In genomic region chr2:30293303-30293912, GRCh38 we compare ENCODE assay signal across 10 cellular contexts.
DNase-seq lines count a peak whose midpoint lies in the region; ATAC-seq and TF ChIP-seq lines count a peak whose summit lies in the region.
"Had no signal": no experiment of that assay in that cellular context is flagged by ENCODE, and none has a peak within 500 bp of the region (broad histone marks: within the 10 kb centered on the region; RNA-seq: fewer than 3 reads in every experiment).

No MANE protein-coding gene starts in this region.

- WGBS in trophoblast cell (ENCODE audit: extremely low coverage, insufficient coverage, insufficient read length) = no CpG with 5 or more reads among the region's 12 CpGs

- H3K18ac ChIP-seq in trophoblast cell (ENCODE audit: low read length) = no peak overlapping the region

- no peak overlapping the region for H3K27ac ChIP-seq in trophoblast cell (ENCODE audit: low read depth, low read length)
- no peak overlapping the region for H3K27ac ChIP-seq in CD8-positive, alpha-beta memory T cell (ENCODE audit: low read depth, low read length)

- no peaks in the 10 kb centered on the region for H3K9me3 Mint-ChIP-seq in endothelial cell (ENCODE audit: unreplicated experiment)
- H3K9me3 Mint-ChIP-seq in CD8-positive, alpha-beta memory T cell = no peaks in the 10 kb centered on the region

- no peak overlapping the region for H4K12ac ChIP-seq in trophoblast cell (ENCODE audit: low read depth, low read length)

- TF ChIP-seq CTCF in endothelial cell (IDR thresholded peaks at IDR 0.05; ENCODE audit: unreplicated experiment) = no peak

- POLR2A ChIA-PET in CD8-positive, alpha-beta memory T cell (lab: Charles Lee) = no interaction called here

- no peak overlapping the region for H2BK12ac ChIP-seq in trophoblast cell (ENCODE audit: low read length)

- no peak overlapping the region for H3K4me3 Mint-ChIP-seq in endothelial cell (ENCODE audit: unreplicated experiment)
- H3K4me3 Mint-ChIP-seq in CD8-positive, alpha-beta memory T cell = no peak overlapping the region

- H3K9ac ChIP-seq in trophoblast cell (ENCODE audit: low read length) = no peak overlapping the region

- H3K27ac Mint-ChIP-seq in endothelial cell (ENCODE audit: unreplicated experiment) = no peak overlapping the region
- peak overlapping the region in 2 of 8 donors; percentile 37 to 40 for H3K27ac Mint-ChIP-seq in CD8-positive, alpha-beta memory T cell

- no peak overlapping the region for H3K4ac ChIP-seq in trophoblast cell (ENCODE audit: low read depth, low read length)

- H2AFZ ChIP-seq in trophoblast cell (ENCODE audit: insufficient read depth, low read length, poor library complexity) = no peak overlapping the region

- H3K4me1 Mint-ChIP-seq in endothelial cell (ENCODE audit: unreplicated experiment) = peaks cover 25% of the 10 kb centered on the region
- peaks cover 3 to 4% (median 3%) of the 10 kb centered on the region in 3 donors for H3K4me1 Mint-ChIP-seq in CD8-positive, alpha-beta memory T cell

- no peak overlapping the region for H4K8ac ChIP-seq in trophoblast cell (ENCODE audit: low read depth, low read length)

- H3K23ac ChIP-seq in trophoblast cell (ENCODE audit: low read length) = no peak overlapping the region

- no peak for ATAC-seq in GM21381 (IDR thresholded peaks at IDR 0.05; ENCODE audit: unreplicated experiment)
- no peak for ATAC-seq in HG02981 (IDR thresholded peaks at IDR 0.05; ENCODE audit: unreplicated experiment)
- ATAC-seq: activated CD4-positive, CD25-positive, alpha-beta regulatory T cell treated with anti-CD3 and anti-CD28 coated beads, Interleukin-2, amount 50 U/mL, for 24 hours had no signal

- H2AK5ac ChIP-seq in trophoblast cell (ENCODE audit: low read length) = no peak overlapping the region

- peaks cover 6% of the 10 kb centered on the region for H3K36me3 Mint-ChIP-seq in endothelial cell (ENCODE audit: low read depth, unreplicated experiment)
- H3K36me3 Mint-ChIP-seq in CD8-positive, alpha-beta memory T cell = no peaks in the 10 kb centered on the region

- H3K14ac ChIP-seq in trophoblast cell (ENCODE audit: low read length) = no peak overlapping the region

- H3K4me1 ChIP-seq in trophoblast cell (ENCODE audit: control insufficient read depth in 1 of 2, insufficient read depth in 2 of 2, low read length in 2 of 2) = peaks cover 0 to 5% of the 10 kb centered on the region in 2 experiments
- peaks cover 4% of the 10 kb centered on the region for H3K4me1 ChIP-seq in CD8-positive, alpha-beta memory T cell (ENCODE audit: insufficient read depth, low read length)

- peak overlapping the region; percentile 39 for H3K4me3 ChIP-seq in trophoblast cell (ENCODE audit: low read depth, low read length)
- no peak overlapping the region for H3K4me3 ChIP-seq in CD8-positive, alpha-beta memory T cell (ENCODE audit: low read length)

- H2BK120ac ChIP-seq in trophoblast cell (ENCODE audit: insufficient read depth, low read length, poor library complexity) = no peak overlapping the region

- H2BK5ac ChIP-seq in trophoblast cell (ENCODE audit: low read depth, low read length, poor library complexity) = no peak overlapping the region

- H3K79me1 ChIP-seq in trophoblast cell (ENCODE audit: low read length) = no peaks in the 10 kb centered on the region

- peaks cover 4% of the 10 kb centered on the region for H3K9me3 ChIP-seq in trophoblast cell (ENCODE audit: insufficient read depth, low read depth, low read length)
- H3K9me3 ChIP-seq in CD8-positive, alpha-beta memory T cell (ENCODE audit: low read length) = no peaks in the 10 kb centered on the region

- DNase-seq in GDM1 (lab: John Stamatoyannopoulos, UW) = peak; percentile 27
- peak; percentile 81 for DNase-seq in NOMO-1 treated with DMSO at 0.1 percent for 48 hours (lab: John Stamatoyannopoulos, UW; ENCODE audit: unreplicated experiment)
- peak; percentile 7 for DNase-seq in endothelial cell (ENCODE audit: low spot score)
- no peak for DNase-seq in trophoblast cell
- no peak for DNase-seq in CD8-positive, alpha-beta memory T cell
- no peak for DNase-seq in NCI-H1092 treated with DMSO at 0.1 percent for 48 hours (lab: John Stamatoyannopoulos, UW)
- DNase-seq: kidney had no signal

- no peak overlapping the region for H3K4me2 ChIP-seq in trophoblast cell (ENCODE audit: low read length)

- no peaks in the 10 kb centered on the region for H3K79me2 ChIP-seq in trophoblast cell (ENCODE audit: control insufficient read depth, insufficient read depth, low read length, poor library complexity)

- no peaks in the 10 kb centered on the region for H3K36me3 ChIP-seq in trophoblast cell (ENCODE audit: control insufficient read depth in 1 of 2, insufficient read depth in 2 of 2, low read length in 2 of 2)
- H3K36me3 ChIP-seq in CD8-positive, alpha-beta memory T cell (ENCODE audit: insufficient read depth, low read length) = no peaks in the 10 kb centered on the region

- H3K27me3 Mint-ChIP-seq in endothelial cell (ENCODE audit: unreplicated experiment) = no peaks in the 10 kb centered on the region
- no peaks in the 10 kb centered on the region for H3K27me3 Mint-ChIP-seq in CD8-positive, alpha-beta memory T cell

- no peaks in the 10 kb centered on the region for H3K27me3 ChIP-seq in trophoblast cell (ENCODE audit: insufficient read depth, low read length)
- H3K27me3 ChIP-seq in CD8-positive, alpha-beta memory T cell (ENCODE audit: insufficient read depth, low read length, poor library complexity, severe bottlenecking) = no peaks in the 10 kb centered on the region

- no peak overlapping the region for H4K91ac ChIP-seq in trophoblast cell (ENCODE audit: low read depth, low read length)

- CTCF ChIA-PET in CD8-positive, alpha-beta memory T cell (lab: Charles Lee) = interaction anchor here (1.1 to 1.4 kb wide), 3 partner anchors 17 to 42 kb away, joined by 3 read pairs; no protein-coding TSS in a partner anchor

Comparison
In these comparisons a context has a peak if more than half of its experiments do, and no peak if none do; other contexts are left out.
1. DNase-seq: peak in GDM1 (single experiment), NOMO-1 treated with DMSO at 0.1 percent for 48 hours (single experiment) and endothelial cell (single experiment); none in trophoblast cell (0 of 2), CD8-positive, alpha-beta memory T cell (0 of 5) and NCI-H1092 treated with DMSO at 0.1 percent for 48 hours (single experiment).